ENCODE assay signal across 13 cellular contexts in genomic region chr10:71459513-71459912, GRCh38.
"Had no signal": no experiment of that assay in that cellular context is flagged by ENCODE, and none has a peak within 500 bp of the region (broad histone marks: within the 10 kb centered on the region; RNA-seq: fewer than 3 reads in every experiment).

No MANE protein-coding gene starts in this region.

- H3K27ac ChIP-seq: gastroesophageal sphincter, left ventricle myocardium inferior, VCaP had no signal

- DNase-seq: activated CD4-positive, alpha-beta memory T cell treated with anti-CD3 and anti-CD28 coated beads, Interleukin-2, amount 10 ng/mL, durations not matched to agents 7 days and 5 days; activated CD4-positive, alpha-beta T cell treated with anti-CD3 and anti-CD28 coated beads for 4 hours; activated effector memory CD4-positive, alpha-beta T cell treated with Interleukin-2 at 50 U/mL for 16 hours; activated naive CD4-positive, alpha-beta T cell treated with anti-CD3 and anti-CD28 coated beads, Interleukin-2, amount 50 U/mL, for 16 hours; activated T-cell treated with anti-CD3 and anti-CD28 coated beads, Interleukin-2, amount 50 U/mL, for 4 hours; left ventricle myocardium inferior; mucosa of descending colon; naive thymus-derived CD4-positive, alpha-beta T cell; retina; stimulated activated CD4-positive, alpha-beta T cell treated with anti-CD3 and anti-CD28 coated beads, Interleukin-2, amount 100 ng/mL, for 48 hours had no signal

- ATAC-seq: activated T-cell treated with anti-CD3 and anti-CD28 coated beads, Interleukin-2, amount 50 U/mL, for 4 hours; gastroesophageal sphincter; mucosa of descending colon; naive thymus-derived CD4-positive, alpha-beta T cell; stimulated activated memory B cell treated with anti-CD40 and anti-IgM and Interleukin-4, amounts not matched to agents 10 μg/mL and 1 μg/mL and 100 μg/mL, for 72 hours had no signal

- H3K36me3 ChIP-seq: gastroesophageal sphincter, left ventricle myocardium inferior had no signal

- H3K4me3 ChIP-seq: gastroesophageal sphincter, left ventricle myocardium inferior, mucosa of descending colon had no signal

- H3K4me1 ChIP-seq: gastroesophageal sphincter, left ventricle myocardium inferior had no signal

- H3K27me3 ChIP-seq: gastroesophageal sphincter had no signal

- H3K9me3 ChIP-seq: gastroesophageal sphincter, left ventricle myocardium inferior, mucosa of descending colon had no signal
